ENCODE assay signal across 7 cellular contexts in genomic region chr14:101483829-101484228, GRCh38.
"Had no signal": no experiment of that assay in that cellular context is flagged by ENCODE, and none has a peak within 500 bp of the region (broad histone marks: within the 10 kb centered on the region; RNA-seq: fewer than 3 reads in every experiment).

No MANE protein-coding gene starts in this region.

- ATAC-seq: HepG2, K562 had no signal

- H3K4me3 ChIP-seq: K562 had no signal

- H3K4me3 Mint-ChIP-seq: IgD-negative memory B cell had no signal

- H3K27ac Mint-ChIP-seq: IgD-negative memory B cell had no signal

- H3K4me1 Mint-ChIP-seq: IgD-negative memory B cell had no signal

- DNase-seq: IMR-90, KBM-7, KG1 had no signal

- H3K27ac ChIP-seq: HL-60 had no signal
